19 cellular contexts compared by ENCODE assay signal in the genomic region with DNA sequence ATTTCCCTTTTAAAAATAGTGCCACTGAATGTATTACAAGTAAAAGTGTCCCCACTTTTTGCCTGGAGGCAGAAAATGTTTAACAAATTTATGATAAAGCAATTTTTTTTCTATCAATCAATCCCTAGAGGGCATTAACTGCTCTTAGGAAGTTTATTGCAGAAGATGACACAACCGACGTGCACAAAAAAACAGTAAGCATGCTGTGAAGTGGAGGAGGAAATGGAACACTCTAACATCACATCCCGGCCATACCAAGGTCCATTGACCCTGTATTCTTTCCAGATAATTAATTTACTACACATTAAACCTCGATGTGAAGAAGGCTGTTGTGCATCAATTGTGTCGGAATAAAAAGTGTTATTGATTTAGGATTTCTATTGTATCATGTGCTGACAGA.
"Had no signal": no experiment of that assay in that cellular context is flagged by ENCODE, and none has a peak within 500 bp of the region (broad histone marks: within the 10 kb centered on the region; RNA-seq: fewer than 3 reads in every experiment).

No MANE protein-coding gene starts in this region.

- H3K27me3 ChIP-seq: sigmoid colon, stomach, transverse colon had no signal

- H3K27ac ChIP-seq: dorsolateral prefrontal cortex, psoas muscle, sigmoid colon, skin epidermis, stomach, thoracic aorta, transverse colon had no signal

- DNase-seq: cortex of kidney; dorsolateral prefrontal cortex; effector CD8-positive, alpha-beta T cell; foreskin melanocyte; head of caudate nucleus; hippocampal formation; left colon; mammary epithelial cell; naive thymus-derived CD4-positive, alpha-beta T cell; nephron progenitor cell; psoas muscle; sigmoid colon; stimulated activated CD4-positive, alpha-beta T cell treated with anti-CD3 and anti-CD28 coated beads, Interleukin-12 subunit alpha, Interleukin-12 subunit beta, amount 100 ng/mL, for 4 hours; stimulated activated naive CD4-positive, alpha-beta T cell; stomach; substantia nigra; transverse colon had no signal

- ATAC-seq: left colon; naive thymus-derived CD4-positive, alpha-beta T cell; psoas muscle had no signal

- H3K4me3 ChIP-seq: dorsolateral prefrontal cortex, psoas muscle, sigmoid colon, skin epidermis, stomach, thoracic aorta, transverse colon had no signal

- H3K36me3 ChIP-seq: sigmoid colon, stomach, thoracic aorta, transverse colon had no signal

- H3K27ac Mint-ChIP-seq: naive thymus-derived CD4-positive, alpha-beta T cell; nephron progenitor cell had no signal

- H3K4me1 ChIP-seq: psoas muscle, sigmoid colon, stomach, transverse colon had no signal

- H3K4me1 Mint-ChIP-seq: naive thymus-derived CD4-positive, alpha-beta T cell had no signal

- H3K4me3 Mint-ChIP-seq: naive thymus-derived CD4-positive, alpha-beta T cell; nephron progenitor cell had no signal
